Comparison of ENCODE assay signal across 8 cellular contexts in the genomic region with DNA sequence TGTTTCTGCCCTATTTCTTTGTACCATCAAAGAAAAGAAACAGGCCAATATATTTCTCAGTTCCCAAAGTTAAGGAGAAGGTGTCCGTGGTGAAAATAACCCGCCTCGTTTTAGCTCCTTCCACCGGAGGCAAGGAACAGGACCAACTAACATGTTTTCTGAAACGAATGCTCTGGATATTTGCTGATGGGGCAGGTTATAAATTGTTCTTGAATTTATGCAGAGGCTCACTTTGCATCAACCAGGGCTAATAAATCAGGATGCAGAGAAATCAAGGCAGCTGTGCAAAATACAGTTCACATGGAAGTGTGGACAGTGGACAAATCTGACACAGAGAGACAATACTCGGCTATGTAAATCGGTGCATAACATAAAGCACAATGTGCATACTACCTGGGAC.
"Had no signal": no experiment of that assay in that cellular context is flagged by ENCODE, and none has a peak within 500 bp of the region (broad histone marks: within the 10 kb centered on the region; RNA-seq: fewer than 3 reads in every experiment).

No MANE protein-coding gene starts in this region.

- ATAC-seq: GM12878 had no signal

- FAIRE-seq: G401.6, GM12878, GM12891, GM12892, GM18507, GM19239 had no signal

- DNase-seq: GDM1, GF-D8 had no signal

- H3K4me3 ChIP-seq: GM12878 had no signal
